In the genomic region with DNA sequence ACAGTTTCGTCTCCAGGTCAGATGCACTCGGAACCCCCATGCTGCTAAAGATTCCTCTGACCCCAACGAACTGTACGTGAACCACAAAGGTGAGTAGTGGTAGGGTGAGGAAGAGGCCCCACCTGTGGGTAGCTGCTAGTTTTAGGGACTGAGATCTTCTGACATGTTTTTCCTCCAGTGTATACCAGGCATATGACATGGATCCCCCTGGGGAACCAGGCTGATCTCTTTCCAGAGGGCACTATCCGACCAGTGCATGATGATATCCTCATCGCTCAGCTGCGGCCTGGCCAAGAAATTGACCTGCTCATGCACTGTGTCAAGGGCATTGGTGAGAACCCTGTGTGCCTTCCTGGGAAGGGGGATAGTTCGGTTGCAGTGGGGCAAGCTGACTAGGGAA, we compare ENCODE assay signal across 22 cellular contexts. TPM values are rescaled to one million over a fixed set of nuclear protein-coding genes. Genes with fewer than 3 reads are reported as not detected.
"Had no signal": no experiment of that assay in that cellular context is flagged by ENCODE, and none has a peak within 500 bp of the region (broad histone marks: within the 10 kb centered on the region; RNA-seq: fewer than 3 reads in every experiment).

No MANE protein-coding gene starts in this region.

- H3K27me3 ChIP-seq: dorsolateral prefrontal cortex, neural progenitor cell, stomach, testis had no signal

- H3K27ac ChIP-seq: left ventricle myocardium inferior, neural progenitor cell, psoas muscle, skin epidermis, stomach, testis had no signal

- H3K9ac ChIP-seq: neural progenitor cell had no signal

- H3K4me2 ChIP-seq: neural progenitor cell had no signal

- H3K4me3 Mint-ChIP-seq: activated CD4-positive, alpha-beta memory T cell treated with anti-CD3 and anti-CD28 coated beads for 36 hours; activated CD4-positive, alpha-beta T cell treated with anti-CD3 and anti-CD28 coated beads for 36 hours; immature natural killer cell; neural progenitor cell; T-helper 2 cell treated with Interferon-gamma antibody and Interleukin-4, amounts not matched to agents 5 μg/mL and 100 μg/mL, for 36 hours; type B pancreatic cell had no signal

- H3K27ac Mint-ChIP-seq: neural progenitor cell; T-helper 2 cell treated with Interferon-gamma antibody and Interleukin-4, amounts not matched to agents 5 μg/mL and 100 μg/mL, for 36 hours; type B pancreatic cell had no signal

- H3K9me3 ChIP-seq: left ventricle myocardium inferior, mucosa of descending colon, psoas muscle, stomach, testis had no signal

- H3K4me3 ChIP-seq: dorsolateral prefrontal cortex, left ventricle myocardium inferior, mucosa of descending colon, neural progenitor cell, psoas muscle, skin epidermis, stomach, testis had no signal

- H3K9me3 Mint-ChIP-seq: activated CD4-positive, alpha-beta memory T cell treated with anti-CD3 and anti-CD28 coated beads for 36 hours; brain; immature natural killer cell; naive B cell; neural progenitor cell; T-helper 2 cell treated with Interferon-gamma antibody and Interleukin-4, amounts not matched to agents 5 μg/mL and 100 μg/mL, for 36 hours; type B pancreatic cell had no signal

- DNase-seq: activated CD4-positive, alpha-beta memory T cell treated with anti-CD3 and anti-CD28 coated beads for 36 hours; activated CD4-positive, alpha-beta T cell treated with anti-CD3 and anti-CD28 coated beads for 36 hours; activated gamma-delta T cell; anterior cingulate cortex; central memory CD4-positive, alpha-beta T cell; dorsolateral prefrontal cortex; immature natural killer cell; kidney glomerular epithelial cell; left ventricle myocardium inferior; mucosa of descending colon; naive B cell; psoas muscle; right cardiac atrium; stomach; testis had no signal

- H3K27me3 Mint-ChIP-seq: activated CD4-positive, alpha-beta memory T cell treated with anti-CD3 and anti-CD28 coated beads for 36 hours; activated CD4-positive, alpha-beta T cell treated with anti-CD3 and anti-CD28 coated beads for 36 hours; naive B cell; type B pancreatic cell had no signal

- H2AFZ ChIP-seq: neural progenitor cell had no signal

- H3K4me1 Mint-ChIP-seq: immature natural killer cell had no signal

- H3K36me3 ChIP-seq: neural progenitor cell had no signal

- ATAC-seq: activated CD4-positive, alpha-beta T cell treated with anti-CD3 and anti-CD28 coated beads for 36 hours; mucosa of descending colon; psoas muscle; right cardiac atrium had no signal

- FAIRE-seq: colon, TTC549 had no signal

RNA-seq across cellular contexts. Expression of gene LRRC73, which starts 10.0 kb away (rescaled TPM):
- polyA plus RNA-seq: immature natural killer cell had no signal
